10 cellular contexts compared by ENCODE assay signal in genomic region chrX:71096702-71097032, GRCh38. TPM values are rescaled to one million over a fixed set of nuclear protein-coding genes. Genes with fewer than 3 reads are reported as not detected.
A peak's percentile ranks its signal among the peaks of the same experiment; 100 is the strongest.
DNase-seq lines count a peak whose midpoint lies in the region; ATAC-seq and TF ChIP-seq lines count a peak whose summit lies in the region.
"Had no signal": no experiment of that assay in that cellular context is flagged by ENCODE, and none has a peak within 500 bp of the region (broad histone marks: within the 10 kb centered on the region; RNA-seq: fewer than 3 reads in every experiment).

No MANE protein-coding gene starts in this region.

- peaks cover 9% of the 10 kb centered on the region for H3K79me2 ChIP-seq in DND-41 (ENCODE audit: insufficient read depth, low read length)

- H3K4me3 Mint-ChIP-seq in progenitor cell of endocrine pancreas (ENCODE audit: low read depth) = peak overlapping the region; percentile 97

- TF ChIP-seq CTCF in DND-41 (IDR thresholded peaks at IDR 0.05; ENCODE audit: borderline replicate concordance, extremely low read depth, low read length, poor library complexity, severe bottlenecking) (no peak), fibroblast of mammary gland (conservative IDR thresholded peaks at IDR 0.05; ENCODE audit: control insufficient read depth, insufficient read depth, low read depth, low read length) (no peak), progenitor cell of endocrine pancreas (IDR thresholded peaks at IDR 0.05; ENCODE audit: unreplicated experiment) (no peak)

- ATAC-seq in DND-41 (ENCODE audit: insufficient read depth, low read depth) = no peak

- H3K9ac ChIP-seq in DND-41 (ENCODE audit: low read depth, low read length) = peak overlapping the region; percentile 57

- peaks cover 7% of the 10 kb centered on the region for H3K9me3 Mint-ChIP-seq in progenitor cell of endocrine pancreas (ENCODE audit: low read depth)

- H3K4me1 ChIP-seq in DND-41 (ENCODE audit: insufficient read depth, low read length) (peaks cover 40% of the 10 kb centered on the region), SJCRH30 (peaks cover 16% of the 10 kb centered on the region)

- H3K36me3 ChIP-seq in DND-41 (ENCODE audit: insufficient read depth, low read length) (no peaks in the 10 kb centered on the region), SJCRH30 (no peaks in the 10 kb centered on the region)

- peaks cover 18% of the 10 kb centered on the region for H3K4me1 Mint-ChIP-seq in progenitor cell of endocrine pancreas (ENCODE audit: low read depth)

- H3K4me3 ChIP-seq in DND-41 (ENCODE audit: low read depth in 1 of 2, low read length in 2 of 2) (peak overlapping the region; percentile 29 to 61; a peak in 3 of 4 replicates), SJCRH30 (peak overlapping the region; percentile 62), fibroblast of mammary gland (ENCODE audit: control insufficient read depth, low read depth, low read length) (peak overlapping the region; percentile 67)

- H3K27me3 ChIP-seq in DND-41 (ENCODE audit: insufficient read depth, low read length, poor library complexity) (no peaks in the 10 kb centered on the region), SJCRH30 (no peaks in the 10 kb centered on the region)

- peaks cover 4% of the 10 kb centered on the region for H3K36me3 Mint-ChIP-seq in progenitor cell of endocrine pancreas (ENCODE audit: insufficient read depth)

- H3K27me3 Mint-ChIP-seq in progenitor cell of endocrine pancreas = no peaks in the 10 kb centered on the region

- H3K27ac Mint-ChIP-seq in progenitor cell of endocrine pancreas = no peak overlapping the region

- H4K20me1 ChIP-seq in DND-41 (ENCODE audit: insufficient read depth, low read length) = no peaks in the 10 kb centered on the region

- H3K9me3 ChIP-seq in DND-41 (ENCODE audit: insufficient read depth, low read length, severe bottlenecking) = no peaks in the 10 kb centered on the region
- no peaks in the 10 kb centered on the region for H3K9me3 ChIP-seq in SJCRH30 (replicated peaks)

- H3K4me2 ChIP-seq in DND-41 (ENCODE audit: insufficient read depth, low read length) = peak overlapping the region; percentile 76

- H3K27ac ChIP-seq in DND-41 (ENCODE audit: low read length) (no peak overlapping the region; the same call in 1 of the 2 replicates), SJCRH30 (no peak overlapping the region)

- H2AFZ ChIP-seq in DND-41 (ENCODE audit: low read depth, low read length) = peak overlapping the region; percentile 63

- DNase-seq in DND-41 (no peak), SJCRH30 (no peak), fibroblast of mammary gland (ENCODE audit: low read depth) (no peak), progenitor cell of endocrine pancreas (ENCODE audit: low spot score, unreplicated experiment) (no peak), NOMO-1 treated with DMSO at 0.1 percent for 48 hours (lab: John Stamatoyannopoulos, UW; ENCODE audit: unreplicated experiment) (no peak), NCI-H524 treated with DMSO at 0.1 percent for 48 hours (lab: John Stamatoyannopoulos, UW) (no peak), UCSD-AML1 (lab: John Stamatoyannopoulos, UW; ENCODE audit: unreplicated experiment) (no peak), cerebellar nuclear complex (lab: John Stamatoyannopoulos, UW) (no peak)
- DNase-seq: activated CD4-positive, alpha-beta T cell treated with anti-CD3 and anti-CD28 coated beads for 4 hours; stimulated activated CD4-positive, alpha-beta T cell treated with anti-CD3 and anti-CD28 coated beads, Interleukin-15, amount 100 ng/mL, for 24 hours had no signal

RNA-seq across cellular contexts. Expression of gene FOXO4, which starts 1.0 kb away (rescaled TPM):
- 10.9 and 11.0 TPM in 2 replicates for total RNA-seq in SJCRH30 (2014; rRNA removed; shearing (Covaris generic))
- 35.1 and 41.0 TPM in 2 replicates for total RNA-seq in progenitor cell of endocrine pancreas

RNA-seq across cellular contexts. Expression of gene CXorf65, which starts 9.9 kb away (rescaled TPM):
- total RNA-seq in SJCRH30 (2014; rRNA removed; shearing (Covaris generic)) = 0.25 and 0.28 TPM in 2 replicates
- not detected in 2 replicates for total RNA-seq in progenitor cell of endocrine pancreas

RNA-seq across cellular contexts. Expression of gene IL2RG, which starts 14.7 kb away (rescaled TPM):
- 0.10 TPM in 1 of 2 replicates, not detected in the other for total RNA-seq in SJCRH30 (2014; rRNA removed; shearing (Covaris generic))
- total RNA-seq in progenitor cell of endocrine pancreas = 0.16 and 0.41 TPM in 2 replicates

RNA-seq across cellular contexts. Expression of gene MED12, which starts 21.7 kb away (rescaled TPM):
- 39.8 and 44.3 TPM in 2 replicates for total RNA-seq in SJCRH30 (2014; rRNA removed; shearing (Covaris generic))
- 106 and 123 TPM in 2 replicates for total RNA-seq in progenitor cell of endocrine pancreas

RNA-seq across cellular contexts. Expression of gene SNX12, which starts 28.5 kb away (rescaled TPM):
- 103 and 105 TPM in 2 replicates for total RNA-seq in SJCRH30 (2014; rRNA removed; shearing (Covaris generic))
- total RNA-seq in progenitor cell of endocrine pancreas = 68.9 and 77.0 TPM in 2 replicates
